ENCODE assay signal across 1 cellular context in genomic region chr2:172655838-172656573, GRCh38.
TF ChIP-seq lines count a peak whose summit lies in the region.

No MANE protein-coding gene starts in this region.

TF ChIP-seq in SK-N-SH, 30 proteins besides CTCF, POLR2A, EP300 and RAD21 (continued from another document):
- TF ChIP-seq TAF1 (IDR thresholded peaks at IDR 0.05; ENCODE audit: borderline replicate concordance, low read depth, low read length) (no peak), USF1 (IDR thresholded peaks at IDR 0.05; ENCODE audit: borderline replicate concordance, low read depth) (no peak), TEAD4 (IDR thresholded peaks at IDR 0.05; ENCODE audit: borderline replicate concordance, insufficient read depth) (no peak), MEF2A (IDR thresholded peaks at IDR 0.05; ENCODE audit: borderline replicate concordance, low read depth) (no peak), GABPA (IDR thresholded peaks at IDR 0.05; ENCODE audit: low read depth) (no peak)
